7 cellular contexts compared by ENCODE assay signal in genomic region chr10:74855027-74855426, GRCh38. TPM values are rescaled to one million over a fixed set of nuclear protein-coding genes. Genes with fewer than 3 reads are reported as not detected.
DNase-seq lines count a peak whose midpoint lies in the region; ATAC-seq and TF ChIP-seq lines count a peak whose summit lies in the region.

No MANE protein-coding gene starts in this region.

- H3K27me3 ChIP-seq in sigmoid colon: no peaks in the 10 kb centered on the region

- no peak overlapping the region for H3K4me3 ChIP-seq in sigmoid colon

- intact Hi-C loops in sigmoid colon (cut with DNase I): no loop called here

- WGBS in sigmoid colon, 2 donors: 33 to 43% methylated on average over 2 of the region's 2 CpGs

- peak; percentile 50 for ATAC-seq in HG03139 (IDR thresholded peaks at IDR 0.05; ENCODE audit: unreplicated experiment)
- ATAC-seq in GM18873 (IDR thresholded peaks at IDR 0.05; ENCODE audit: low FRiP score, unreplicated experiment): no peak

- no peak for TF ChIP-seq CTCF in sigmoid colon (IDR thresholded peaks at IDR 0.05)

- H3K4me1 ChIP-seq in sigmoid colon: peaks cover 0 to 72% (median 29%) of the 10 kb centered on the region in 4 donors

- peak; percentile 21 for DNase-seq in GM19240 (ENCODE audit: insufficient read length, low spot score)
- DNase-seq in cerebellar nuclear complex (lab: John Stamatoyannopoulos, UW): peak; percentile 37 to 47
- peak; percentile 73 for DNase-seq in sigmoid colon
- no peak for DNase-seq in stimulated activated CD4-positive, alpha-beta T cell treated with anti-CD3 and anti-CD28 coated beads, Interleukin-1b, Interleukin-23, amount 100 ng/mL, for 48 hours
- DNase-seq in activated CD4-positive, CD25-positive, alpha-beta regulatory T cell treated with anti-CD3 and anti-CD28 coated beads, Interleukin-2, amount 50 U/mL, for 72 hours: no peak

- no peak for TF ChIP-seq POLR2A in sigmoid colon (IDR thresholded peaks at IDR 0.05)

- H3K27ac ChIP-seq in sigmoid colon: peak overlapping the region in 3 of 4 donors; percentile 14 to 38 (median 30)

- TF ChIP-seq EP300 in sigmoid colon (IDR thresholded peaks at IDR 0.05): no peak

- no peaks in the 10 kb centered on the region for H3K36me3 ChIP-seq in sigmoid colon

- H3K9me3 ChIP-seq in sigmoid colon: no peaks in the 10 kb centered on the region

RNA-seq across cellular contexts. Expression of gene KAT6B, which starts 28.6 kb away (rescaled TPM):
- 10 to 100 TPM; 49.9 to 77.0 (median 64.2) TPM for total RNA-seq in sigmoid colon
- 1 to 10 TPM; 5.8 to 9.1 (median 7.8) TPM for polyA plus RNA-seq in sigmoid colon

Comparison
In these comparisons a context has a peak if more than half of its experiments do, and no peak if none do; other contexts are left out.
1. DNase-seq: peak in GM19240 (single experiment), cerebellar nuclear complex (2 of 2) and sigmoid colon (single experiment); none in stimulated activated CD4-positive, alpha-beta T cell treated with anti-CD3 and anti-CD28 coated beads, Interleukin-1b, Interleukin-23, amount 100 ng/mL, for 48 hours (single experiment) and activated CD4-positive, CD25-positive, alpha-beta regulatory T cell treated with anti-CD3 and anti-CD28 coated beads, Interleukin-2, amount 50 U/mL, for 72 hours (single experiment).